ENCODE assay signal across 1 cellular context in the genomic region with DNA sequence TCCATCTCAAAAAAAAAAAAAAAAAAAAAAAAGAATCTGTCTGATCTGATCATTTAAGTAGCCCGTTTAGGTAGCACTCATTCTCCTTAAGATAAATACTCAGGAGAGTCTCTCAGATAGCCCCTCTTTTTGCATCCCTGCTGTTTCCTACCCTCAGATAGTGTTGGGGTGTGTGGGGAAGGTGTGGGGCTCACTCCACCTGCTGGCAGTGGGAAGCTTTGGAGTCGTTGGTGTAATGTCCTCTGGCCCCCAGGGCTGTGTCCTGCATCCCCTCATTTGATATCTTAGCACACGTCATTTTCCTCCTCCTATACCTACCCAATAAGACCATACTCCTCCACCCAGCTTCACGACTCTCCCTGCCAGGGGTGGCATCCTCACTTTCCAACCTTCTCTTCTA.
TF ChIP-seq lines count a peak whose summit lies in the region.

No MANE protein-coding gene starts in this region.

TF ChIP-seq in H1, 55 proteins besides CTCF, POLR2A, EP300 and RAD21:
- no peak for TF ChIP-seq TAF1 (IDR thresholded peaks at IDR 0.05; ENCODE audit: low read depth, low read length)
- no peak for TF ChIP-seq HDAC6 (IDR thresholded peaks at IDR 0.05; ENCODE audit: low read depth, low read length)
- TF ChIP-seq, protein P1, sequence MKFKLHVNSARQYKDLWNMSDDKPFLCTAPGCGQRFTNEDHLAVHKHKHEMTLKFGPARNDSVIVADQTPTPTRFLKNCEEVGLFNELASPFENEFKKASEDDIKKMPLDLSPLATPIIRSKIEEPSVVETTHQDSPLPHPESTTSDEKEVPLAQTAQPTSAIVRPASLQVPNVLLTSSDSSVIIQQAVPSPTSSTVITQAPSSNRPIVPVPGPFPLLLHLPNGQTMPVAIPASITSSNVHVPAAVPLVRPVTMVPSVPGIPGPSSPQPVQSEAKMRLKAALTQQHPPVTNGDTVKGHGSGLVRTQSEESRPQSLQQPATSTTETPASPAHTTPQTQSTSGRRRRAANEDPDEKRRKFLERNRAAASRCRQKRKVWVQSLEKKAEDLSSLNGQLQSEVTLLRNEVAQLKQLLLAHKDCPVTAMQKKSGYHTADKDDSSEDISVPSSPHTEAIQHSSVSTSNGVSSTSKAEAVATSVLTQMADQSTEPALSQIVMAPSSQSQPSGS (IDR thresholded peaks at IDR 0.05; ENCODE audit: low read length): no peak
- no peak for TF ChIP-seq TCF12 (IDR thresholded peaks at IDR 0.05; ENCODE audit: low read depth, low read length)
- no peak for TF ChIP-seq JUN (IDR thresholded peaks at IDR 0.05; ENCODE audit: low read depth, low read length)
- TF ChIP-seq SP2 (IDR thresholded peaks at IDR 0.05; ENCODE audit: low read length): no peak
- no peak for TF ChIP-seq SIRT6 (IDR thresholded peaks at IDR 0.05; ENCODE audit: low read length)
- TF ChIP-seq SUZ12 (IDR thresholded peaks at IDR 0.05; ENCODE audit: low read length): no peak
- TF ChIP-seq CHD2 (IDR thresholded peaks at IDR 0.05; ENCODE audit: low read length): no peak
- no peak for TF ChIP-seq TBP (IDR thresholded peaks at IDR 0.05; ENCODE audit: low read depth, low read length)
- no peak for TF ChIP-seq SRF (IDR thresholded peaks at IDR 0.05; ENCODE audit: low read depth, low read length)
- no peak for TF ChIP-seq GABPA (IDR thresholded peaks at IDR 0.05; ENCODE audit: borderline replicate concordance, insufficient read depth, low read length)
- TF ChIP-seq CEBPB (IDR thresholded peaks at IDR 0.05; ENCODE audit: low read depth, low read length): no peak
- no peak for TF ChIP-seq POLR2AphosphoS5 (IDR thresholded peaks at IDR 0.05; ENCODE audit: low read depth, low read length)
- no peak for TF ChIP-seq CHD1 (IDR thresholded peaks at IDR 0.05; ENCODE audit: low read depth, low read length)
